16 cellular contexts compared by ENCODE assay signal in the genomic region with DNA sequence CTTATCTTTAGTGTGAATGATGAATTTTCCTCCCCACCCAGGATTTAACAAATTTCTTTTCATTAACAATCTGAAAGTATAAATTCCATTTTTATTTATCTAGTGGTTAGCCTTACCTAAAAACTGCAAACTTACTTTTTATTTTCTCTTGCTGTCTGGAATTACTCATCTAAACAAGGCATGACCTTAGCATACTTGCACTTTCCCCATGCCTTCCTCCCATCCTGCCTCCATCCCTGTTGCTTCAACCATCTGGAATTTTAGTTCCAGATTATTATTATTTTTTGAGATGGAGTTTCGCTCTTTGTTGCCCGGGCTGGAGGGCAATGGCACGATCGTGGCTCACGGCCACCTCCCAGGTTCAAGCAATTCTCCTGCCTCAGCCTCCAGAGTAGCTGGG. TPM values are rescaled to one million over a fixed set of nuclear protein-coding genes. Genes with fewer than 3 reads are reported as not detected.
A peak's percentile ranks its signal among the peaks of the same experiment; 100 is the strongest.
DNase-seq lines count a peak whose midpoint lies in the region; TF ChIP-seq lines count a peak whose summit lies in the region.
"Had no signal": no experiment of that assay in that cellular context is flagged by ENCODE, and none has a peak within 500 bp of the region (broad histone marks: within the 10 kb centered on the region; RNA-seq: fewer than 3 reads in every experiment).

No MANE protein-coding gene starts in this region.

- no peak overlapping the region for H3K4me3 Mint-ChIP-seq in neural crest cell
- no peak overlapping the region for H3K4me3 Mint-ChIP-seq in CD14-positive monocyte

- H3K9me3 Mint-ChIP-seq in neural crest cell (no peaks in the 10 kb centered on the region), CD14-positive monocyte (peaks cover 0 to 2% (median 0%) of the 10 kb centered on the region in 7 donors)

- WGBS in GM23248 (ENCODE audit: low coverage in 1 of 2, low lambda C conversion rate in 2 of 2, missing lambda C conversion rate in 2 of 2), 2 experiments = 97 to 99% methylated on average over 5 of the region's 5 CpGs

- H3K27me3 ChIP-seq in GM23248 (replicated peaks; ENCODE audit: insufficient read depth) = no peaks in the 10 kb centered on the region
- H3K27me3 ChIP-seq: SJSA1 had no signal

- TF ChIP-seq CTCF in fibroblast of mammary gland (conservative IDR thresholded peaks at IDR 0.05; ENCODE audit: control insufficient read depth, insufficient read depth, low read depth, low read length) (no peak), neural crest cell (conservative IDR thresholded peaks at IDR 0.05) (no peak), CD14-positive monocyte (IDR thresholded peaks at IDR 0.05) (no peak)

- no peaks in the 10 kb centered on the region for H3K9me3 ChIP-seq in GM23248 (ENCODE audit: low read depth)
- H3K9me3 ChIP-seq: A549, SJSA1 had no signal

- peak overlapping the region; percentile 44 for H3K27ac Mint-ChIP-seq in neural crest cell (ENCODE audit: unreplicated experiment)
- H3K27ac Mint-ChIP-seq in CD14-positive monocyte = no peak overlapping the region

- peaks cover 3% of the 10 kb centered on the region for H3K36me3 Mint-ChIP-seq in neural crest cell (ENCODE audit: low read depth)
- peaks cover 2 to 7% of the 10 kb centered on the region in 2 donors for H3K36me3 Mint-ChIP-seq in CD14-positive monocyte

- H4K20me1 ChIP-seq in GM23248 (ENCODE audit: insufficient read depth) = no peaks in the 10 kb centered on the region

- no peaks in the 10 kb centered on the region for H3F3A ChIP-seq in GM23248 (ENCODE audit: insufficient read depth)

- H3K4me2 ChIP-seq in GM23248 (ENCODE audit: unreplicated experiment) = no peak overlapping the region
- H3K4me2 ChIP-seq: A549 had no signal

- H3K27me3 Mint-ChIP-seq in neural crest cell (ENCODE audit: low read depth) = no peaks in the 10 kb centered on the region
- H3K27me3 Mint-ChIP-seq in CD14-positive monocyte (ENCODE audit: low read depth in 3 of 3) = peaks cover 0 to 1% (median 0%) of the 10 kb centered on the region in 3 donors

- H3K36me3 ChIP-seq in GM23248 (ENCODE audit: low read depth) = no peaks in the 10 kb centered on the region

- no peak overlapping the region for H3K4me3 ChIP-seq in fibroblast of mammary gland (ENCODE audit: control insufficient read depth, low read depth, low read length)
- no peak overlapping the region for H3K4me3 ChIP-seq in GM23248
- H3K4me3 ChIP-seq: A549, SJSA1 had no signal

- H3K79me2 ChIP-seq in GM23248 (ENCODE audit: insufficient read depth) = no peaks in the 10 kb centered on the region

- DNase-seq in ELR (ENCODE audit: low read depth) (peak; percentile 47), amniotic epithelial cell (ENCODE audit: low read depth) (peak; percentile 57), fibroblast of mammary gland (ENCODE audit: low read depth) (peak; percentile 10), neural crest cell (ENCODE audit: low read depth, low spot score) (no peak), globus pallidus (ENCODE audit: low spot score) (no peak), CD14-positive monocyte (ENCODE audit: low spot score) (no peak), GM23248 (no peak), cardiac septum (ENCODE audit: low spot score) (no peak)
- DNase-seq: COR-L47, H7, NCI-H1930, NCI-H748 treated with DMSO at 0.1 percent for 48 hours, PC-3 had no signal

- H3K9ac ChIP-seq in GM23248 = no peak overlapping the region

- intact Hi-C loops in CD14-positive monocyte (cut with micrococcal nuclease) (no loop called here), cardiac septum (cut with DNase I) (no loop called here)

- no peak overlapping the region for H2AFZ ChIP-seq in GM23248

- H3K4me1 Mint-ChIP-seq in neural crest cell = no peaks in the 10 kb centered on the region
- peaks cover 16% of the 10 kb centered on the region for H3K4me1 Mint-ChIP-seq in CD14-positive monocyte

- H3K27ac ChIP-seq in GM23248 = no peak overlapping the region
- H3K27ac ChIP-seq: A549, C4-2B, SJSA1 had no signal

- no peaks in the 10 kb centered on the region for H3K9me2 ChIP-seq in GM23248 (ENCODE audit: insufficient read depth)

- H3K4me1 ChIP-seq in GM23248 (ENCODE audit: insufficient read depth) = peaks cover 9% of the 10 kb centered on the region; the same call in 1 of the 2 replicates
- H3K4me1 ChIP-seq: A549 had no signal

- in situ Hi-C loops in GM23248 (cut with MboI) = no loop called here

RNA-seq across cellular contexts. Expression of a gene that starts 35.6 kb away (rescaled TPM):
- total RNA-seq in neural crest cell (0.36 and 0.40 TPM in 2 replicates), cardiac septum (0.94 TPM)
- polyA plus RNA-seq in CD14-positive monocyte (not detected), GM23248 (2016; fragmentation: Nextera tagmentation; extraction: Ambion mirVana) (0.03 TPM in 1 of 2 replicates, not detected in the other)
- total RNA-seq in GM23248 (2014; rRNA removed; shearing (Covaris generic)) = not detected in 2 replicates

RNA-seq across cellular contexts. Expression of a gene that starts 51.7 kb away (rescaled TPM):
- 19.4 and 19.6 TPM in 2 replicates for total RNA-seq in neural crest cell
- 10 to 100 TPM; 45.4 to 48.9 TPM for polyA plus RNA-seq in CD14-positive monocyte
- 10.5 and 17.1 TPM in 2 replicates for total RNA-seq in GM23248 (2014; rRNA removed; shearing (Covaris generic))
- 10.6 and 10.9 TPM in 2 replicates for polyA plus RNA-seq in GM23248 (2016; fragmentation: Nextera tagmentation; extraction: Ambion mirVana)
- total RNA-seq in cardiac septum = 15.6 TPM

Comparison
In these comparisons a context has a peak if more than half of its experiments do, and no peak if none do; other contexts are left out.
1. DNase-seq: peak in ELR (single experiment), amniotic epithelial cell (single experiment) and fibroblast of mammary gland (single experiment); none in neural crest cell (single experiment), globus pallidus (single experiment), CD14-positive monocyte (single experiment), GM23248 (single experiment) and cardiac septum (single experiment).